ENCODE assay signal across 20 cellular contexts in the genomic region with DNA sequence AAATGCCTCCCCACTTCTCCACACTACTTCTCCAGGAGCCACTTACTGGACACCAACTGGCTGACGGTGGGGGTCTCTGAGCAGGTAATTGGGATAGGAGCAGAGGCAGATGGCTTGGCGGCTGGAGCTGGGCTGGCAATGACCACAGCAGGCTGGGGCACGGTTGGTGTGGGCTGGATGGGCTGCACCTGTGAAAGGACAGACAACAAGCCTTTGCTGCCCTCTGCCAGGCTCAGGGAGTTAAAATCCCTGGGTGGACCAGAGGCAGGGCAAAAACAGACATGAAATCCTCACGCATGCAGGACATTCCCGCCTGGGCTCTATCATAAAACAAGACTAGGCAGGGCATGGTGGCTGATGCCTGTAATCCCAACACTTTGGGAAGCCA.
"Had no signal": no experiment of that assay in that cellular context is flagged by ENCODE, and none has a peak within 500 bp of the region (broad histone marks: within the 10 kb centered on the region; RNA-seq: fewer than 3 reads in every experiment).

No MANE protein-coding gene starts in this region.

- H3K9me3 Mint-ChIP-seq: activated T-cell treated with anti-CD3 and anti-CD28 coated beads, Interleukin-2, amount 50 U/mL, for 72 hours; central memory CD8-positive, alpha-beta T cell; natural killer cell treated with Interleukin-12 subunit alpha and Interleukin-12 subunit beta and Interleukin-15 and Interleukin-18, amount 100 ng/mL, for 72 hours had no signal

- H3K27me3 Mint-ChIP-seq: central memory CD8-positive, alpha-beta T cell; natural killer cell treated with Interleukin-12 subunit alpha and Interleukin-12 subunit beta and Interleukin-15 and Interleukin-18, amount 100 ng/mL, for 72 hours had no signal

- H3K4me1 ChIP-seq: ascending aorta had no signal

- H3K36me3 Mint-ChIP-seq: natural killer cell treated with Interleukin-12 subunit alpha and Interleukin-12 subunit beta and Interleukin-15 and Interleukin-18, amount 100 ng/mL, for 72 hours had no signal

- H3K4me3 Mint-ChIP-seq: activated T-cell treated with anti-CD3 and anti-CD28 coated beads, Interleukin-2, amount 50 U/mL, for 72 hours; central memory CD8-positive, alpha-beta T cell; natural killer cell treated with Interleukin-12 subunit alpha and Interleukin-12 subunit beta and Interleukin-15 and Interleukin-18, amount 100 ng/mL, for 72 hours had no signal

- H3K27ac ChIP-seq: ascending aorta, esophagus squamous epithelium had no signal

- DNase-seq: activated CD4-positive, alpha-beta T cell treated with anti-CD3 and anti-CD28 coated beads, Interleukin-2, amount 50 U/mL, for 1 hour; activated CD8-positive, alpha-beta memory T cell treated with anti-CD3 and anti-CD28 coated beads for 24 hours; activated effector memory CD4-positive, alpha-beta T cell treated with anti-CD3 and anti-CD28 coated beads, Interleukin-2, amount 50 U/mL, for 16 hours; activated naive CD4-positive, alpha-beta T cell treated with anti-CD3 and anti-CD28 coated beads, Interleukin-2, amount 50 U/mL, for 16 hours; activated T-cell treated with anti-CD3 and anti-CD28 coated beads, Interleukin-2, amount 50 U/mL, for 72 hours; effector memory CD4-positive, alpha-beta T cell; esophagus squamous epithelium; mesenchymal stem cell; nucleus accumbens; retina; stimulated activated CD4-positive, alpha-beta T cell treated with anti-CD3 and anti-CD28 coated beads, Interleukin-12 subunit alpha, Interleukin-12 subunit beta, amount 100 ng/mL, for 4 hours; stimulated activated CD4-positive, alpha-beta T cell treated with anti-CD3 and anti-CD28 coated beads, Interleukin-1b, Interleukin-23, amount 100 ng/mL, for 48 hours; stimulated activated CD8-positive, alpha-beta memory T cell treated with anti-CD3 and anti-CD28 coated beads, Interleukin-4, amount 100 ng/mL, for 48 hours; stimulated activated naive CD4-positive, alpha-beta T cell; T-helper 1 cell; T-helper 9 cell had no signal

- H3K27ac Mint-ChIP-seq: activated T-cell treated with anti-CD3 and anti-CD28 coated beads, Interleukin-2, amount 50 U/mL, for 72 hours; natural killer cell treated with Interleukin-12 subunit alpha and Interleukin-12 subunit beta and Interleukin-15 and Interleukin-18, amount 100 ng/mL, for 72 hours had no signal

- H3K4me1 Mint-ChIP-seq: central memory CD8-positive, alpha-beta T cell had no signal

- ATAC-seq: activated CD4-positive, CD25-positive, alpha-beta regulatory T cell treated with anti-CD3 and anti-CD28 coated beads, Interleukin-2, amount 50 U/mL, for 24 hours; activated T-cell treated with anti-CD3 and anti-CD28 coated beads, Interleukin-2, amount 50 U/mL, for 72 hours; natural killer cell treated with Interleukin-12 subunit alpha and Interleukin-12 subunit beta and Interleukin-15 and Interleukin-18, amount 100 ng/mL, for 72 hours had no signal

- H3K4me3 ChIP-seq: ascending aorta, esophagus squamous epithelium had no signal

- H3K9me3 ChIP-seq: ascending aorta, esophagus squamous epithelium had no signal

- H3K27me3 ChIP-seq: ascending aorta, esophagus squamous epithelium had no signal
